ENCODE assay signal across 14 cellular contexts in genomic region chr19:49432141-49433073, GRCh38. TPM values are rescaled to one million over a fixed set of nuclear protein-coding genes. Genes with fewer than 3 reads are reported as not detected.
DNase-seq lines count a peak whose midpoint lies in the region; ATAC-seq and TF ChIP-seq lines count a peak whose summit lies in the region.
"Had no signal": no experiment of that assay in that cellular context is flagged by ENCODE, and none has a peak within 500 bp of the region (broad histone marks: within the 10 kb centered on the region; RNA-seq: fewer than 3 reads in every experiment).

No MANE protein-coding gene starts in this region.

- H3K36me3 ChIP-seq in HUES48 (ENCODE audit: control insufficient read depth, insufficient read depth, low read length) = no peaks in the 10 kb centered on the region
- no peaks in the 10 kb centered on the region for H3K36me3 ChIP-seq in mucosa of descending colon (ENCODE audit: low read depth)
- H3K36me3 ChIP-seq: uterus had no signal

- peaks cover 60% of the 10 kb centered on the region for H3K27me3 ChIP-seq in HUES48 (ENCODE audit: control insufficient read depth, insufficient read depth, low read length)

- H3K27me3 Mint-ChIP-seq in activated CD4-positive, alpha-beta T cell treated with anti-CD3 and anti-CD28 coated beads for 36 hours = peaks cover 74% of the 10 kb centered on the region
- peaks cover 91 to 100% of the 10 kb centered on the region in 2 donors for H3K27me3 Mint-ChIP-seq in effector memory CD8-positive, alpha-beta T cell

- no peaks in the 10 kb centered on the region for H3K36me3 Mint-ChIP-seq in activated CD4-positive, alpha-beta T cell treated with anti-CD3 and anti-CD28 coated beads for 36 hours (ENCODE audit: low read depth)
- peaks cover 12% of the 10 kb centered on the region for H3K36me3 Mint-ChIP-seq in effector memory CD8-positive, alpha-beta T cell (ENCODE audit: insufficient read depth)

- POLR2A ChIA-PET in activated CD4-positive, alpha-beta T cell treated with anti-CD3 and anti-CD28 coated beads for 36 hours (lab: Charles Lee) = no interaction called here

- TF ChIP-seq CTCF in mucosa of descending colon (IDR thresholded peaks at IDR 0.05) = no peak

- no peaks in the 10 kb centered on the region for H3K9me3 Mint-ChIP-seq in activated CD4-positive, alpha-beta T cell treated with anti-CD3 and anti-CD28 coated beads for 36 hours (ENCODE audit: low read depth)
- no peaks in the 10 kb centered on the region for H3K9me3 Mint-ChIP-seq in effector memory CD8-positive, alpha-beta T cell

- H3K4me3 ChIP-seq in HUES48 (ENCODE audit: low read depth, low read length) = peak overlapping the region; percentile 73
- H3K4me3 ChIP-seq in mucosa of descending colon = no peak overlapping the region
- H3K4me3 ChIP-seq: A549, SK-N-MC, uterus had no signal

- peaks cover 15% of the 10 kb centered on the region for H3K4me1 ChIP-seq in HUES48 (ENCODE audit: control insufficient read depth, insufficient read depth, low read length)
- peaks cover 5% of the 10 kb centered on the region for H3K4me1 ChIP-seq in mucosa of descending colon (ENCODE audit: low read depth)
- H3K4me1 ChIP-seq: uterus had no signal

- H3K9ac ChIP-seq in HUES48 (ENCODE audit: low read depth, low read length) = no peak overlapping the region
- H3K9ac ChIP-seq: KMS-11 had no signal

- H3K27ac ChIP-seq in HUES48 (ENCODE audit: low read depth, low read length) = no peak overlapping the region
- H3K27ac ChIP-seq: A549, KMS-11, SK-N-MC, uterus had no signal

- no peaks in the 10 kb centered on the region for H3K9me3 ChIP-seq in HUES48 (ENCODE audit: control insufficient read depth, insufficient read depth, low read length)
- no peaks in the 10 kb centered on the region for H3K9me3 ChIP-seq in mucosa of descending colon
- H3K9me3 ChIP-seq: A549, uterus had no signal

- intact Hi-C loops in activated CD4-positive, alpha-beta T cell treated with anti-CD3 and anti-CD28 coated beads for 36 hours (cut with DNase I, micrococcal nuclease) = no loop called here
- intact Hi-C loops in mucosa of descending colon (cut with DNase I, micrococcal nuclease) = loop anchor here in 1 of 2 donors (5.0 kb wide), 1 partner anchor 35 kb away; no protein-coding TSS in a partner anchor

- no peak overlapping the region for H3K27ac Mint-ChIP-seq in activated CD4-positive, alpha-beta T cell treated with anti-CD3 and anti-CD28 coated beads for 36 hours
- H3K27ac Mint-ChIP-seq in effector memory CD8-positive, alpha-beta T cell = no peak overlapping the region

- peak; percentile 64 for DNase-seq in activated CD4-positive, alpha-beta T cell treated with anti-CD3 and anti-CD28 coated beads for 36 hours
- DNase-seq in activated CD4-positive, alpha-beta T cell treated with anti-CD3 and anti-CD28 coated beads, Interleukin-2, amount 50 U/mL, for 1 hour = no peak
- DNase-seq in effector memory CD8-positive, alpha-beta T cell = no peak
- DNase-seq in mucosa of descending colon (peak; percentile 63 to 70 (median 66)), hypothalamus (lab: John Stamatoyannopoulos, UW) (no peak), EL (no peak), SIG-M5 (lab: John Stamatoyannopoulos, UW) (no peak)
- DNase-seq: left cardiac atrium, NCI-H2081, uterus had no signal

- H3K4me3 Mint-ChIP-seq in activated CD4-positive, alpha-beta T cell treated with anti-CD3 and anti-CD28 coated beads for 36 hours = no peak overlapping the region
- peak overlapping the region in 1 of 2 donors; percentile 38 for H3K4me3 Mint-ChIP-seq in effector memory CD8-positive, alpha-beta T cell

- H3K4me1 Mint-ChIP-seq in activated CD4-positive, alpha-beta T cell treated with anti-CD3 and anti-CD28 coated beads for 36 hours = peaks cover 31% of the 10 kb centered on the region
- H3K4me1 Mint-ChIP-seq in effector memory CD8-positive, alpha-beta T cell (ENCODE audit: low read depth in 2 of 2) = peaks cover 23 to 26% of the 10 kb centered on the region in 2 donors

- ATAC-seq in activated CD4-positive, alpha-beta T cell treated with anti-CD3 and anti-CD28 coated beads for 36 hours = peak; percentile 48
- ATAC-seq in effector memory CD8-positive, alpha-beta T cell (replicated peaks) = peak; percentile 69
- ATAC-seq in mucosa of descending colon = peak; percentile 93
- ATAC-seq: A549, left cardiac atrium had no signal

- CTCF ChIA-PET in activated CD4-positive, alpha-beta T cell treated with anti-CD3 and anti-CD28 coated beads for 36 hours (lab: Charles Lee) = no interaction called here

RNA-seq across cellular contexts. Expression of gene GFY, which starts 7.2 kb away (rescaled TPM):
- total RNA-seq in activated CD4-positive, alpha-beta T cell treated with anti-CD3 and anti-CD28 coated beads for 36 hours = not detected
- not detected for total RNA-seq in mucosa of descending colon
- total RNA-seq: left cardiac atrium, uterus had no signal

RNA-seq across cellular contexts. Expression of gene SLC17A7, which starts 8.9 kb away (rescaled TPM):
- total RNA-seq in activated CD4-positive, alpha-beta T cell treated with anti-CD3 and anti-CD28 coated beads for 36 hours = under 1 TPM; 0.07 to 0.14 TPM
- total RNA-seq in mucosa of descending colon = 1 to 10 TPM in 1 of 3 donors, under 1 TPM in 2; 0.20 to 1.0 (median 0.51) TPM

RNA-seq across cellular contexts. Expression of gene PTH2, which starts 9.2 kb away (rescaled TPM):
- not detected for total RNA-seq in activated CD4-positive, alpha-beta T cell treated with anti-CD3 and anti-CD28 coated beads for 36 hours
- not detected for total RNA-seq in mucosa of descending colon
- total RNA-seq: left cardiac atrium, uterus had no signal

RNA-seq across cellular contexts. Expression of gene PIH1D1, which starts 19.2 kb away (rescaled TPM):
- 100 to 1,000 TPM; 117 to 138 TPM for total RNA-seq in activated CD4-positive, alpha-beta T cell treated with anti-CD3 and anti-CD28 coated beads for 36 hours
- total RNA-seq in mucosa of descending colon = 10 to 100 TPM; 65.2 to 78.7 (median 76.6) TPM

RNA-seq across cellular contexts. Expression of gene ALDH16A1, which starts 20.6 kb away (rescaled TPM):
- 10 to 100 TPM; 26.8 to 33.3 TPM for total RNA-seq in activated CD4-positive, alpha-beta T cell treated with anti-CD3 and anti-CD28 coated beads for 36 hours
- 10 to 100 TPM; 31.2 to 36.4 (median 36.3) TPM for total RNA-seq in mucosa of descending colon

Comparison
In these comparisons a context has a peak if more than half of its experiments do, and no peak if none do; other contexts are left out.
1. DNase-seq: peak in activated CD4-positive, alpha-beta T cell treated with anti-CD3 and anti-CD28 coated beads for 36 hours (single experiment) and mucosa of descending colon (3 of 3); none in activated CD4-positive, alpha-beta T cell treated with anti-CD3 and anti-CD28 coated beads, Interleukin-2, amount 50 U/mL, for 1 hour (single experiment), effector memory CD8-positive, alpha-beta T cell (0 of 3), hypothalamus (0 of 51), EL (single experiment) and SIG-M5 (single experiment).
2. Peak in every context shown above with its lines, with median percentiles within 50 percentile points of each other: ATAC-seq.